8 cellular contexts compared by ENCODE assay signal in genomic region chr2:88055436-88056128, GRCh38. TPM values are rescaled to one million over a fixed set of nuclear protein-coding genes. Genes with fewer than 3 reads are reported as not detected.
A peak's percentile ranks its signal among the peaks of the same experiment; 100 is the strongest.
DNase-seq lines count a peak whose midpoint lies in the region; ATAC-seq and TF ChIP-seq lines count a peak whose summit lies in the region.

Gene KRCC1, minus strand, starts transcription at chr2:88055783. Its CDS starts 27,220 bp downstream, at chr2:88028563.

- DNase-seq in DMS114 treated with DMSO at 0.1 percent for 48 hours (lab: John Stamatoyannopoulos, UW; ENCODE audit: unreplicated experiment) (peak; percentile 88), IMR-90 (peak; percentile 95), OCI-LY7 (ENCODE audit: low spot score) (peak; percentile 97), activated T-cell treated with anti-CD3 and anti-CD28 coated beads for 1 hour (ENCODE audit: low read depth) (peak; percentile 86), epidermal melanocyte (ENCODE audit: insufficient read length, low spot score) (peak; percentile 92), middle frontal gyrus (ENCODE audit: extremely low spot score, low spot score) (peak; percentile 92)
- DNase-seq in stimulated activated CD8-positive, alpha-beta memory T cell treated with anti-CD3 and anti-CD28 coated beads, Interleukin-2, amount 100 ng/mL, for 1 hour (ENCODE audit: low read depth in 2 of 2): peak; percentile 87 to 88

- peak within 1 kb of the TSS; percentile 95 for H4K91ac ChIP-seq in IMR-90 (ENCODE audit: insufficient read depth, low read depth, low read length)

- POLR2A ChIA-PET in IMR-90 (lab: Charles Lee; ENCODE audit: unreplicated experiment): no interaction called here
- POLR2A ChIA-PET in OCI-LY7 (lab: Charles Lee): interaction anchor here (0.6 to 0.9 kb wide), 4 partner anchors 18 to 804 kb away, joined by 3 read pairs; no protein-coding TSS in a partner anchor

- no peaks in the 10 kb centered on the region for H3K9me2 ChIP-seq in OCI-LY7 (ENCODE audit: insufficient read depth, low read length)

- H3K27me3 ChIP-seq in IMR-90 (ENCODE audit: control insufficient read depth, insufficient read depth, low read length): no peaks in the 10 kb centered on the region

- H2AK5ac ChIP-seq in IMR-90 (ENCODE audit: low read depth, low read length): peak within 1 kb of the TSS; percentile 81

- H3K18ac ChIP-seq in IMR-90 (ENCODE audit: low read depth, low read length): peak within 1 kb of the TSS; percentile 75

- H3K27ac ChIP-seq in IMR-90 (ENCODE audit: insufficient read depth, low read length) (peak within 1 kb of the TSS; percentile 88), OCI-LY7 (ENCODE audit: low read depth, low read length, poor library complexity, severe bottlenecking) (peak within 1 kb of the TSS; percentile 63)

- H2BK120ac ChIP-seq in IMR-90 (ENCODE audit: low read depth, low read length): peak within 1 kb of the TSS; percentile 63

- H3K79me1 ChIP-seq in IMR-90 (ENCODE audit: low read depth in 1 of 2, low read length in 2 of 2): peaks cover 20 to 42% of the 10 kb centered on the region in 2 experiments

- no TSS peak for BruUV-seq in IMR-90 (replicated peaks; lab: Mats Ljungman, UMichigan)
- BruUV-seq in OCI-LY7 (replicated peaks; lab: Mats Ljungman, UMichigan): no TSS peak

- dilution Hi-C loops in IMR-90 (cut with HindIII; ENCODE audit: low sequenced_read_pairs, unreplicated experiment): no loop called here

- TF ChIP-seq CTCF in IMR-90 (conservative IDR thresholded peaks at IDR 0.05; ENCODE audit: low read depth, low read length) (no peak), OCI-LY7 (conservative IDR thresholded peaks at IDR 0.05; ENCODE audit: low read length) (no peak)

- H3K14ac ChIP-seq in IMR-90 (replicated peaks; ENCODE audit: low read depth, low read length): peak within 1 kb of the TSS; percentile 98

- peak within 1 kb of the TSS; percentile 97 for H2AK9ac ChIP-seq in IMR-90 (replicated peaks; ENCODE audit: low read depth, low read length, poor library complexity)

- H2AFZ ChIP-seq in IMR-90 (replicated peaks; ENCODE audit: low read length, poor library complexity) (peak within 1 kb of the TSS; percentile 90), OCI-LY7 (ENCODE audit: low read length) (peak within 1 kb of the TSS; percentile 63)

- 0% methylated on average over 30 of the region's 71 CpGs; no CpG with 5 or more reads in 1 of the 2 experiments for WGBS in IMR-90 (ENCODE audit: extremely low coverage in 2 of 2, insufficient read length in 1 of 2), 2 experiments

- H3K9me1 ChIP-seq in IMR-90 (ENCODE audit: insufficient read depth, low read length): peaks cover 13% of the 10 kb centered on the region

- in situ Hi-C loops in IMR-90 (cut with MboI; ENCODE audit: low sequenced_read_pairs): loop anchor here (25.0 kb wide), 1 partner anchor 607 kb away; no protein-coding TSS in a partner anchor

- peak within 1 kb of the TSS; percentile 97 for H4K5ac ChIP-seq in IMR-90 (ENCODE audit: low read depth, low read length)

- peak; percentile 92 for TF ChIP-seq POLR2A in IMR-90 (IDR thresholded peaks at IDR 0.05; ENCODE audit: low read depth, low read length)

- H4K8ac ChIP-seq in IMR-90 (ENCODE audit: low read depth in 2 of 2, low read length in 2 of 2): peak within 1 kb of the TSS; percentile 96 to 100

- H3K4me1 ChIP-seq in IMR-90 (ENCODE audit: control insufficient read depth, insufficient read depth, low read length) (peaks cover 11% of the 10 kb centered on the region), OCI-LY7 (ENCODE audit: insufficient read depth, low read length, poor library complexity, severe bottlenecking) (peaks cover 27% of the 10 kb centered on the region)

- peaks cover 29% of the 10 kb centered on the region for H3K79me2 ChIP-seq in OCI-LY7 (ENCODE audit: insufficient read depth, low read depth, low read length)

- CTCF ChIA-PET in IMR-90 (lab: Yijun Ruan, JAX) (no interaction called here), OCI-LY7 (lab: Charles Lee; ENCODE audit: unreplicated experiment) (no interaction called here)

- no peak within 1 kb of the TSS for H2BK15ac ChIP-seq in IMR-90 (ENCODE audit: low read depth, low read length)

- H2BK20ac ChIP-seq in IMR-90 (ENCODE audit: low read depth, low read length): no peak within 1 kb of the TSS

- intact Hi-C loops in IMR-90 (cut with micrococcal nuclease) (loop anchor here (1.0 kb wide), 1 partner anchor 17 kb away; no protein-coding TSS in a partner anchor), OCI-LY7 (cut with micrococcal nuclease; ENCODE audit: unreplicated experiment) (no loop called here)

- H3K9ac ChIP-seq in IMR-90 (ENCODE audit: low read depth, low read length): peak within 1 kb of the TSS; percentile 98

- no peaks in the 10 kb centered on the region for H3K9me3 ChIP-seq in IMR-90 (ENCODE audit: control insufficient read depth, insufficient read depth, low read length)
- H3K9me3 ChIP-seq in OCI-LY7 (ENCODE audit: low read length): no peaks in the 10 kb centered on the region

- ATAC-seq in GM21529 (IDR thresholded peaks at IDR 0.05; ENCODE audit: unreplicated experiment) (peak; percentile 93), IMR-90 (ENCODE audit: low read depth) (peak; percentile 97)

- peak within 1 kb of the TSS; percentile 99 for H3K23ac ChIP-seq in IMR-90 (ENCODE audit: low read depth, low read length)

- H3K4me2 ChIP-seq in IMR-90 (ENCODE audit: low read depth, low read length): peak within 1 kb of the TSS; percentile 98
- H3K4me2 ChIP-seq in OCI-LY7 (ENCODE audit: low read length): peak within 1 kb of the TSS; percentile 94

- peak within 1 kb of the TSS; percentile 95 for H3K56ac ChIP-seq in IMR-90 (ENCODE audit: extremely low read depth, insufficient read depth, low read length)

- TF ChIP-seq RAD21 in IMR-90 (IDR thresholded peaks at IDR 0.05; ENCODE audit: low read length): no peak

- H3K4me3 ChIP-seq in IMR-90 (ENCODE audit: insufficient read depth, low read depth, low read length) (peak within 1 kb of the TSS; percentile 95), OCI-LY7 (ENCODE audit: low read depth, low read length, poor library complexity, severe bottlenecking) (peak within 1 kb of the TSS; percentile 83)

- peak within 1 kb of the TSS; percentile 95 for H3K4ac ChIP-seq in IMR-90 (ENCODE audit: low read depth, low read length)

- H3K36me3 ChIP-seq in IMR-90 (ENCODE audit: control insufficient read depth, insufficient read depth, low read length) (no peaks in the 10 kb centered on the region; the same call in 1 of the 2 replicates), OCI-LY7 (ENCODE audit: insufficient read depth, low read length) (peaks cover 30% of the 10 kb centered on the region)

- H2BK5ac ChIP-seq in IMR-90 (ENCODE audit: low read depth, low read length, poor library complexity, severe bottlenecking): peak within 1 kb of the TSS; percentile 74

- H4K20me1 ChIP-seq in IMR-90 (ENCODE audit: insufficient read depth, low read length) (no peaks in the 10 kb centered on the region), OCI-LY7 (ENCODE audit: insufficient read depth, low read length) (no peaks in the 10 kb centered on the region; the same call in 1 of the 2 replicates)

TF ChIP-seq in IMR-90, 13 proteins besides CTCF, POLR2A, EP300 and RAD21:
- peak; percentile 11; the same call in 1 of the 2 replicates for TF ChIP-seq MAZ (IDR thresholded peaks at IDR 0.05; ENCODE audit: borderline replicate concordance, low read depth, low read length)
- no peak for TF ChIP-seq CEBPB (IDR thresholded peaks at IDR 0.05; ENCODE audit: low read depth, low read length)
- peak; percentile 75; the same call in 1 of the 2 replicates for TF ChIP-seq CHD1 (IDR thresholded peaks at IDR 0.05; ENCODE audit: low read depth, low read length)
- TF ChIP-seq USF2 (IDR thresholded peaks at IDR 0.05; ENCODE audit: low read depth, low read length): no peak
- TF ChIP-seq RFX5 (IDR thresholded peaks at IDR 0.05; ENCODE audit: low read depth, low read length): no peak

RNA-seq across cellular contexts. Expression of gene KRCC1, which starts in this region (rescaled TPM):
- 16.5 and 22.8 TPM in 2 replicates for total RNA-seq in IMR-90 (2012; rRNA removed)
- polyA plus RNA-seq in IMR-90 (2012; rRNA removed): 11.9 and 14.3 TPM in 2 replicates
- polyA plus RNA-seq in IMR-90 (2012; cell fraction: cytosol; rRNA removed): 1.4 and 2.2 TPM in 2 replicates
- polyA plus RNA-seq in IMR-90 (2012; cell fraction: nucleus; rRNA removed; ENCODE audit: low replicate concordance): 1.2 and 10.8 TPM in 2 replicates
- total RNA-seq in OCI-LY7 (2014; rRNA removed; shearing (Covaris generic)): 18.7 and 22.1 TPM in 2 replicates
- 26.6 and 31.7 TPM in 2 replicates for total RNA-seq in OCI-LY7 (2022)

Comparison
In these comparisons a context has a peak if more than half of its experiments do, and no peak if none do; other contexts are left out.
1. Peak in every context shown above with its lines: DNase-seq, ATAC-seq, H3K4me3 ChIP-seq and H3K27ac ChIP-seq.